In the genomic region with DNA sequence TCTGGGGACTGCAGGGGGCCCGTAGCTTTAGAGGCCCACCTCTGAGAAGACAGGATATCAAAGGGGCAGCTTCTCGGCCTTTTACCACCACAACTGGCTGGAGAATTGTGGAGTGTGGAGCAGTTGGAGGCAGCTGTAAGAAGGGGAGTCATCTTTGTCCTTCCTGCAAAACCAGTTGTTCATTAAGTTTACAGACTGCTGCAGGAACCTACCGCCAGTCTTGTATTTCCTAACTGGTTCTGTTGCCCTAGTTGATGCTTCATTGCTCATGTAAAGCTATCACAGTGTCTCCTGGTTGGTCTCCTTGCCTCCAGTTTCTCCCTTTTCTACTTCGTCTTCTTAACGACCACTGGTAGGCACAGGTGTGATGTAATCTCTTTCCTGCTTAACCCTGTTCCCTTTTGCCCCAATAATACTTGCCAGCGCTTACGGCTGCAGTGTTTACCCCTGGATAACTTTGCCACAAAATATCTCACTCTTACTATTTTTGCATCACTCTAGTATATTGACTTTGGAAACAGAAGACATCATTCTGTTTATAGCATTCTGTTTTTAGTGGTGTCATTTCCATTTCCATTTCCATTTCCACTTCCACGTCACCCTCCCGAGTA, we compare ENCODE assay signal across 22 cellular contexts.
"Had no signal": no experiment of that assay in that cellular context is flagged by ENCODE, and none has a peak within 500 bp of the region (broad histone marks: within the 10 kb centered on the region; RNA-seq: fewer than 3 reads in every experiment).

No MANE protein-coding gene starts in this region.

- H3K27me3 ChIP-seq: colonic mucosa, heart left ventricle, left lung, sigmoid colon, thyroid gland, upper lobe of right lung, vagina had no signal

- H3K36me3 ChIP-seq: colonic mucosa, sigmoid colon, thyroid gland, upper lobe of right lung, vagina had no signal

- H3K4me3 ChIP-seq: colonic mucosa, heart left ventricle, left lung, lung, sigmoid colon, skin epidermis, thyroid gland, upper lobe of right lung had no signal

- ATAC-seq: heart left ventricle, left lung, upper lobe of right lung had no signal

- H3K9me3 ChIP-seq: colonic mucosa, heart left ventricle, left lung, sigmoid colon, thyroid gland, upper lobe of right lung, vagina had no signal

- H3K27ac ChIP-seq: colonic mucosa, epithelial cell of prostate, heart left ventricle, left lung, parathyroid adenoma, sigmoid colon, thyroid gland, upper lobe of right lung, vagina had no signal

- H3K4me1 ChIP-seq: colonic mucosa, heart left ventricle, left lung, parathyroid adenoma, sigmoid colon, upper lobe of right lung, vagina had no signal

- DNase-seq: cerebellar nuclear complex; colonic mucosa; dermis blood vessel endothelial cell; effector CD4-positive, alpha-beta T cell; foreskin melanocyte; heart left ventricle; hypothalamus; mesenchymal stem cell; midbrain; naive B cell; sigmoid colon; stimulated activated CD4-positive, alpha-beta T cell treated with anti-CD3 and anti-CD28 coated beads, Interleukin-12 subunit alpha, Interleukin-12 subunit beta, amount 100 ng/mL, for 4 hours; stimulated activated CD4-positive, alpha-beta T cell treated with anti-CD3 and anti-CD28 coated beads, Interleukin-2, amount 100 ng/mL, for 48 hours; stimulated activated naive CD4-positive, alpha-beta T cell treated with Interleukin-2 at 50 U/mL for 16 hours; thyroid gland; upper lobe of right lung had no signal
